9 cellular contexts compared by ENCODE assay signal in the genomic region with DNA sequence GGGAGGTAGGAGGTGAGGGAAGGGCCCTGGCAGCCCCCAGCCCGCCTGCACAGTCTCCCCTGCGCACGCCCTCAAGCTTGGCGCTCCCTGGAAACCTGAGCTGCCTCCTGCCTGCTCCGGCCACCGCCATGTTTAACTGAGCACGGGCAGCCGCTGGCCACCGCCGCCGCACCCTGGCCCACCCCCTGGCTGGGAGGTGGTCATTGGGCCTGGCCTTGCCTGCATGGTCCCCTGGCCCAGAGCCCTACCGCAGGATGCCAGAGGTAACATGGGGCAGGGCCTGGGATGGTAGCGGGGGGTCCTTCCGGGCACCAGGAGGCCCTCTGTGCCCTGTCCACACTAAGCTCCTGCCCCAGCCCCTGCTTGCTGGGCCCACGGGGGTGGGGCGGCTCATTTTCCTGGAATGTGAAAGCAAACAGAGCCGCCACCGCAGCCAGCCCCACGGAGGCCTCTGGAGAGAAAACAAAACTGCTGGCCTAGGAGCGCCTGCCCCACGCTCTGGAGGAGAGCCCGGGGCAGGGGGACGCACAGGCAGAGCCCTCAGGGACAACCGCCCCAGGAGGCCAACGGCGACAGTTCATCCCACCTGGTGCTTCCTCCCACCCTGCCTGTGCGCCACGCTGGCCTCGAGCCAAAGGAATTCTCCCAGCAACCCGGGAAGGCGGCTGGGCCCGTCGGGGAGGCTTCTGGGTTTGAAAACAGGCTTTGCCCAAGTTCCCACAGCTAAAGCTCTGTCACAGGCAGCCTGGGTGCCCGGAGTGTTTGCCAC. TPM values are rescaled to one million over a fixed set of nuclear protein-coding genes. Genes with fewer than 3 reads are reported as not detected.
DNase-seq lines count a peak whose midpoint lies in the region; ATAC-seq and TF ChIP-seq lines count a peak whose summit lies in the region.
"Had no signal": no experiment of that assay in that cellular context is flagged by ENCODE, and none has a peak within 500 bp of the region (broad histone marks: within the 10 kb centered on the region; RNA-seq: fewer than 3 reads in every experiment).

No MANE protein-coding gene starts in this region.

- H3K36me3 ChIP-seq in liver (ENCODE audit: control insufficient read depth in 4 of 4, insufficient read depth in 3 of 4, low read depth in 1 of 4, low read length in 3 of 4) (peaks cover 0 to 2% (median 0%) of the 10 kb centered on the region in 4 donors), upper lobe of right lung (peaks cover 27% of the 10 kb centered on the region)

- H3K9me3 ChIP-seq in liver (ENCODE audit: control insufficient read depth in 4 of 4, low read length in 3 of 4) (no peaks in the 10 kb centered on the region), upper lobe of right lung (no peaks in the 10 kb centered on the region)

- H3K4me3 ChIP-seq in liver (ENCODE audit: low read depth in 1 of 3, low read length in 3 of 3) (peak overlapping the region; percentile 48 to 82 (median 69)), upper lobe of right lung (peak overlapping the region; percentile 45)

- peak in 1 of 2 donors; percentile 44 for TF ChIP-seq RAD21 in liver (IDR thresholded peaks at IDR 0.05)

- intact Hi-C loops in upper lobe of right lung (cut with DNase I), result no loop called here

- H3K27ac ChIP-seq in liver (ENCODE audit: low read depth in 1 of 2, low read length in 2 of 2) (peak overlapping the region; percentile 91 to 98), upper lobe of right lung (peak overlapping the region; percentile 94)

- ATAC-seq in upper lobe of right lung (peak; percentile 56), GM19023 (IDR thresholded peaks at IDR 0.05; ENCODE audit: unreplicated experiment) (no peak)

- WGBS in liver, result 18% methylated on average over 34 of the region's 34 CpGs

- TF ChIP-seq CTCF in liver (IDR thresholded peaks at IDR 0.05; ENCODE audit: low read depth, low read length, missing input control), result no peak
- TF ChIP-seq CTCF in upper lobe of right lung (IDR thresholded peaks at IDR 0.05), result no peak

- H3K4me1 ChIP-seq in liver (ENCODE audit: control insufficient read depth in 4 of 4, insufficient read depth in 4 of 4, low read length in 3 of 4) (peaks cover 20 to 87% (median 60%) of the 10 kb centered on the region in 4 donors), upper lobe of right lung (peaks cover 85% of the 10 kb centered on the region)

- H3K9ac ChIP-seq in liver (ENCODE audit: low read depth in 1 of 2, low read length in 2 of 2), result peak overlapping the region; percentile 77 to 81

- DNase-seq in NCI-H510A treated with DMSO at 0.1 percent for 48 hours (lab: John Stamatoyannopoulos, UW) (peak; percentile 13), NCI-H510A (lab: John Stamatoyannopoulos, UW) (no peak), astrocyte of the hippocampus (ENCODE audit: low read depth, low spot score) (peak; percentile 96), upper lobe of right lung (peak; percentile 89), NCI-H128 (lab: John Stamatoyannopoulos, UW; ENCODE audit: unreplicated experiment) (no peak), NCI-H2196 treated with DMSO at 0.1 percent for 48 hours (lab: John Stamatoyannopoulos, UW; ENCODE audit: unreplicated experiment) (no peak)
- DNase-seq: CD4-positive, alpha-beta memory T cell had no signal

- H3K27me3 ChIP-seq in liver (ENCODE audit: control insufficient read depth in 4 of 4, insufficient read depth in 4 of 4, low read length in 3 of 4), result no peaks in the 10 kb centered on the region
- H3K27me3 ChIP-seq in upper lobe of right lung, result no peaks in the 10 kb centered on the region

TF ChIP-seq in liver, 16 proteins besides CTCF, POLR2A, EP300 and RAD21:
- peak; percentile 78 for TF ChIP-seq SP1 (IDR thresholded peaks at IDR 0.05)
- no peak for TF ChIP-seq HNF4G (IDR thresholded peaks at IDR 0.05)
- peak; percentile 84 for TF ChIP-seq TAF1 (conservative IDR thresholded peaks at IDR 0.05)
- no peak for TF ChIP-seq FOXA1 (IDR thresholded peaks at IDR 0.05)
- TF ChIP-seq, protein P1, sequence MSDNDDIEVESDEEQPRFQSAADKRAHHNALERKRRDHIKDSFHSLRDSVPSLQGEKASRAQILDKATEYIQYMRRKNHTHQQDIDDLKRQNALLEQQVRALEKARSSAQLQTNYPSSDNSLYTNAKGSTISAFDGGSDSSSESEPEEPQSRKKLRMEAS (IDR thresholded peaks at IDR 0.05), result peak; percentile 55
- no peak for TF ChIP-seq JUND (IDR thresholded peaks at IDR 0.05)
- TF ChIP-seq EGR1 (IDR thresholded peaks at IDR 0.05; ENCODE audit: low read depth in 2 of 2), result peak; percentile 43 to 55
- TF ChIP-seq, protein P2, sequence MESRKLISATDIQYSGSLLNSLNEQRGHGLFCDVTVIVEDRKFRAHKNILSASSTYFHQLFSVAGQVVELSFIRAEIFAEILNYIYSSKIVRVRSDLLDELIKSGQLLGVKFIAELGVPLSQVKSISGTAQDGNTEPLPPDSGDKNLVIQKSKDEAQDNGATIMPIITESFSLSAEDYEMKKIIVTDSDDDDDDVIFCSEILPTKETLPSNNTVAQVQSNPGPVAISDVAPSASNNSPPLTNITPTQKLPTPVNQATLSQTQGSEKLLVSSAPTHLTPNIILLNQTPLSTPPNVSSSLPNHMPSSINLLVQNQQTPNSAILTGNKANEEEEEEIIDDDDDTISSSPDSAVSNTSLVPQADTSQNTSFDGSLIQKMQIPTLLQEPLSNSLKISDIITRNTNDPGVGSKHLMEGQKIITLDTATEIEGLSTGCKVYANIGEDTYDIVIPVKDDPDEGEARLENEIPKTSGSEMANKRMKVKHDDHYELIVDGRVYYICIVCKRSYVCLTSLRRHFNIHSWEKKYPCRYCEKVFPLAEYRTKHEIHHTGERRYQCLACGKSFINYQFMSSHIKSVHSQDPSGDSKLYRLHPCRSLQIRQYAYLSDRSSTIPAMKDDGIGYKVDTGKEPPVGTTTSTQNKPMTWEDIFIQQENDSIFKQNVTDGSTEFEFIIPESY (IDR thresholded peaks at IDR 0.05), result peak; percentile 60
- TF ChIP-seq RXRA (IDR thresholded peaks at IDR 0.05), result peak; percentile 79 to 84
- peak; percentile 96 for TF ChIP-seq YY1 (IDR thresholded peaks at IDR 0.05)
- TF ChIP-seq GABPA (IDR thresholded peaks at IDR 0.05 in 1 of 2, conservative IDR thresholded peaks at IDR 0.05 in 1 of 2), result peak in 1 of 2 donors; percentile 53
- TF ChIP-seq HNF4A (conservative IDR thresholded peaks at IDR 0.05), result peak; percentile 40 to 68
- TF ChIP-seq, protein P3, sequence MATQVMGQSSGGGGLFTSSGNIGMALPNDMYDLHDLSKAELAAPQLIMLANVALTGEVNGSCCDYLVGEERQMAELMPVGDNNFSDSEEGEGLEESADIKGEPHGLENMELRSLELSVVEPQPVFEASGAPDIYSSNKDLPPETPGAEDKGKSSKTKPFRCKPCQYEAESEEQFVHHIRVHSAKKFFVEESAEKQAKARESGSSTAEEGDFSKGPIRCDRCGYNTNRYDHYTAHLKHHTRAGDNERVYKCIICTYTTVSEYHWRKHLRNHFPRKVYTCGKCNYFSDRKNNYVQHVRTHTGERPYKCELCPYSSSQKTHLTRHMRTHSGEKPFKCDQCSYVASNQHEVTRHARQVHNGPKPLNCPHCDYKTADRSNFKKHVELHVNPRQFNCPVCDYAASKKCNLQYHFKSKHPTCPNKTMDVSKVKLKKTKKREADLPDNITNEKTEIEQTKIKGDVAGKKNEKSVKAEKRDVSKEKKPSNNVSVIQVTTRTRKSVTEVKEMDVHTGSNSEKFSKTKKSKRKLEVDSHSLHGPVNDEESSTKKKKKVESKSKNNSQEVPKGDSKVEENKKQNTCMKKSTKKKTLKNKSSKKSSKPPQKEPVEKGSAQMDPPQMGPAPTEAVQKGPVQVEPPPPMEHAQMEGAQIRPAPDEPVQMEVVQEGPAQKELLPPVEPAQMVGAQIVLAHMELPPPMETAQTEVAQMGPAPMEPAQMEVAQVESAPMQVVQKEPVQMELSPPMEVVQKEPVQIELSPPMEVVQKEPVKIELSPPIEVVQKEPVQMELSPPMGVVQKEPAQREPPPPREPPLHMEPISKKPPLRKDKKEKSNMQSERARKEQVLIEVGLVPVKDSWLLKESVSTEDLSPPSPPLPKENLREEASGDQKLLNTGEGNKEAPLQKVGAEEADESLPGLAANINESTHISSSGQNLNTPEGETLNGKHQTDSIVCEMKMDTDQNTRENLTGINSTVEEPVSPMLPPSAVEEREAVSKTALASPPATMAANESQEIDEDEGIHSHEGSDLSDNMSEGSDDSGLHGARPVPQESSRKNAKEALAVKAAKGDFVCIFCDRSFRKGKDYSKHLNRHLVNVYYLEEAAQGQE (IDR thresholded peaks at IDR 0.05), result peak; percentile 40
- peak; percentile 35 for TF ChIP-seq FOXA2 (IDR thresholded peaks at IDR 0.05)
- peak; percentile 76 for TF ChIP-seq NR2F2 (IDR thresholded peaks at IDR 0.05)
- TF ChIP-seq, protein P4, sequence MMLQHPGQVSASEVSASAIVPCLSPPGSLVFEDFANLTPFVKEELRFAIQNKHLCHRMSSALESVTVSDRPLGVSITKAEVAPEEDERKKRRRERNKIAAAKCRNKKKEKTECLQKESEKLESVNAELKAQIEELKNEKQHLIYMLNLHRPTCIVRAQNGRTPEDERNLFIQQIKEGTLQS (IDR thresholded peaks at IDR 0.05), result no peak

RNA-seq across cellular contexts. Expression of a gene that starts 8.9 kb away (rescaled TPM):
- total RNA-seq in liver (10 to 100 TPM; 36.6 to 85.8 TPM), upper lobe of right lung (363 TPM)
- polyA plus RNA-seq in liver, result 100 to 1,000 TPM in 1 of 2 donors, 10 to 100 TPM in 1; 62.4 to 205 TPM

RNA-seq across cellular contexts. Expression of a gene that starts 12.0 kb away (rescaled TPM):
- total RNA-seq in liver (10 to 100 TPM; 10.4 to 12.7 TPM), upper lobe of right lung (26.4 TPM)
- polyA plus RNA-seq in liver, result 100 to 1,000 TPM in 1 of 2 donors, 10 to 100 TPM in 1; 25.4 to 166 TPM

RNA-seq across cellular contexts. Expression of a gene that starts 12.2 kb away (rescaled TPM):
- total RNA-seq in liver (10 to 100 TPM; 28.3 to 51.2 TPM), upper lobe of right lung (119 TPM)
- polyA plus RNA-seq in liver, result 10 to 100 TPM; 23.3 to 29.1 TPM

RNA-seq across cellular contexts. Expression of a gene that starts 16.0 kb away (rescaled TPM):
- total RNA-seq in liver, result 1 to 10 TPM; 1.3 to 8.4 TPM
- polyA plus RNA-seq in liver, result 10 to 100 TPM in 1 of 2 donors, 1 to 10 TPM in 1; 9.9 to 20.6 TPM
- not detected for total RNA-seq in upper lobe of right lung
- total RNA-seq: CD4-positive, alpha-beta memory T cell had no signal
- polyA plus RNA-seq: CD4-positive, alpha-beta memory T cell had no signal

RNA-seq across cellular contexts. Expression of a gene that starts 26.0 kb away (rescaled TPM):
- total RNA-seq in liver, result 10 to 100 TPM; 12.8 to 19.7 TPM
- polyA plus RNA-seq in liver, result 10 to 100 TPM in 1 of 2 donors, 1 to 10 TPM in 1; 2.7 to 28.4 TPM
- 38.2 TPM for total RNA-seq in upper lobe of right lung

Comparison
In these comparisons a context has a peak if more than half of its experiments do, and no peak if none do; other contexts are left out.
1. DNase-seq: peak in NCI-H510A treated with DMSO at 0.1 percent for 48 hours (single experiment), astrocyte of the hippocampus (single experiment) and upper lobe of right lung (single experiment); none in NCI-H510A (single experiment), NCI-H128 (single experiment) and NCI-H2196 treated with DMSO at 0.1 percent for 48 hours (single experiment).